Comparison of ENCODE assay signal across 1 cellular context in genomic region chr3:169060037-169060436, GRCh38.
TF ChIP-seq lines count a peak whose summit lies in the region.

No MANE protein-coding gene starts in this region.

TF ChIP-seq in WTC11, 78 proteins besides CTCF, POLR2A, EP300 and RAD21 (continued from another document):
- no peak for TF ChIP-seq ATF6 (CRISPR knock-in tag; IDR thresholded peaks at IDR 0.05)
- no peak for TF ChIP-seq ERG (CRISPR knock-in tag; IDR thresholded peaks at IDR 0.05)
- no peak for TF ChIP-seq JUN (CRISPR knock-in tag; IDR thresholded peaks at IDR 0.05)
- no peak for TF ChIP-seq SMAD4 (CRISPR knock-in tag; IDR thresholded peaks at IDR 0.05)
- TF ChIP-seq ESRRA (CRISPR knock-in tag; IDR thresholded peaks at IDR 0.05; ENCODE audit: borderline replicate concordance): no peak
- no peak for TF ChIP-seq ZNF138 (CRISPR knock-in tag; conservative IDR thresholded peaks at IDR 0.05)
- TF ChIP-seq HMGA2 (CRISPR knock-in tag; IDR thresholded peaks at IDR 0.05): no peak
